1 cellular context compared by ENCODE assay signal in the genomic region with DNA sequence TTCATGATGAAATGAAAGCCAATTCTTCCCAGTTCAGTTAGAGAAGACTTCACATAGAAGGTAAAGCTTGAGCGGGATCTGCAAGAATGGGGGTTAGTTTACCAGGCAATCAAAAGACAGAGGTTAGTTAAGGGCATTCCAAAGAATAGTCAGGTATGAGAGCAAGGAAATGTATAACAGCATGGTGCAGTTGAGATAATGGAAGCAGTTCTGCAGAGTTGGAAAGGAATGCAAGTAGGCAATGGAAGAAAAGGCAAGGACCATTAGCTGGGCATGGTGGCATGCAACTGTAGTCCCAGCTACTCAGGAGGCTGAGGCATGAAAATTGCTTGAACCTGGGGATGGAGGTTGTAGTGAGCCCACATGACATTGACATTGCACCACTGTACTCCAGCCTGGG.
TF ChIP-seq lines count a peak whose summit lies in the region.

No MANE protein-coding gene starts in this region.

TF ChIP-seq in H1, 55 proteins besides CTCF, POLR2A, EP300 and RAD21:
- TF ChIP-seq SP1 (IDR thresholded peaks at IDR 0.05; ENCODE audit: low read depth, low read length) (peak; percentile 38; the same call in 1 of the 2 replicates), NANOG (IDR thresholded peaks at IDR 0.05; ENCODE audit: insufficient read depth, low read depth, low read length, poor library complexity, severe bottlenecking) (peak; percentile 37), TEAD4 (IDR thresholded peaks at IDR 0.05; ENCODE audit: low read depth, low read length) (0 out of 2 replicates have a peak, but pooled peaks have one; percentile 41), CHD2 (IDR thresholded peaks at IDR 0.05; ENCODE audit: low read length) (no peak)
